ENCODE assay signal across 12 cellular contexts in genomic region chr5:78587775-78588291, GRCh38.
DNase-seq lines count a peak whose midpoint lies in the region; ATAC-seq and TF ChIP-seq lines count a peak whose summit lies in the region.
"Had no signal": no experiment of that assay in that cellular context is flagged by ENCODE, and none has a peak within 500 bp of the region (broad histone marks: within the 10 kb centered on the region; RNA-seq: fewer than 3 reads in every experiment).

No MANE protein-coding gene starts in this region.

- peaks cover 24% of the 10 kb centered on the region for H3K36me3 ChIP-seq in RWPE2 (ENCODE audit: low read depth)
- H3K36me3 ChIP-seq in rectal smooth muscle tissue (ENCODE audit: control insufficient read depth, insufficient read depth, low read length): peaks cover 5% of the 10 kb centered on the region
- H3K36me3 ChIP-seq: upper lobe of left lung had no signal

- no peaks in the 10 kb centered on the region for H3K9me3 ChIP-seq in RWPE2 (ENCODE audit: severe bottlenecking)
- H3K9me3 ChIP-seq: upper lobe of left lung had no signal

- no peak overlapping the region for H3K4me3 ChIP-seq in RWPE2 (ENCODE audit: severe bottlenecking)
- H3K4me3 ChIP-seq in rectal smooth muscle tissue (ENCODE audit: low read length): no peak overlapping the region
- H3K4me3 ChIP-seq: SJCRH30, upper lobe of left lung had no signal

- H3K27ac ChIP-seq in RWPE2 (ENCODE audit: poor library complexity, severe bottlenecking) (peak overlapping the region; percentile 88), rectal smooth muscle tissue (ENCODE audit: low read depth, low read length) (peak overlapping the region; percentile 10)
- H3K27ac ChIP-seq: SJCRH30 had no signal

- H3K9ac ChIP-seq in rectal smooth muscle tissue (ENCODE audit: low read length): no peak overlapping the region

- DNase-seq in EH (ENCODE audit: low read depth) (peak; percentile 78), RWPE2 (ENCODE audit: low spot score) (no peak), fibroblast of peridontal ligament (ENCODE audit: extremely low read depth) (peak; percentile 79), DMS79 (lab: John Stamatoyannopoulos, UW) (no peak), AG08395 (ENCODE audit: low spot score) (no peak)
- DNase-seq in activated CD8-positive, alpha-beta memory T cell treated with anti-CD3 and anti-CD28 coated beads for 24 hours: no peak
- DNase-seq: naive B cell; stimulated activated CD4-positive, alpha-beta T cell treated with anti-CD3 and anti-CD28 coated beads, Interleukin-4, amount 100 ng/mL, for 1 hour had no signal

- ATAC-seq in RWPE2 (ENCODE audit: low read depth) (no peak), HG02763 (IDR thresholded peaks at IDR 0.05; ENCODE audit: unreplicated experiment) (no peak)

- TF ChIP-seq CTCF in RWPE2 (IDR thresholded peaks at IDR 0.05; ENCODE audit: poor library complexity, severe bottlenecking): no peak

- no peaks in the 10 kb centered on the region for H3K27me3 ChIP-seq in RWPE2 (ENCODE audit: insufficient read depth, poor library complexity, severe bottlenecking)
- no peaks in the 10 kb centered on the region for H3K27me3 ChIP-seq in rectal smooth muscle tissue (ENCODE audit: control insufficient read depth, insufficient read depth, low read length)
- H3K27me3 ChIP-seq: SJCRH30, upper lobe of left lung had no signal

- H3K4me1 ChIP-seq in RWPE2 (ENCODE audit: insufficient read depth, poor library complexity, severe bottlenecking) (peaks cover 52% of the 10 kb centered on the region), rectal smooth muscle tissue (ENCODE audit: control insufficient read depth, insufficient read depth, low read length) (peaks cover 31% of the 10 kb centered on the region)

Comparison
In these comparisons a context has a peak if more than half of its experiments do, and no peak if none do; other contexts are left out.
1. DNase-seq: peak in EH (single experiment) and fibroblast of peridontal ligament (single experiment); none in RWPE2 (single experiment), activated CD8-positive, alpha-beta memory T cell treated with anti-CD3 and anti-CD28 coated beads for 24 hours (single experiment), DMS79 (single experiment) and AG08395 (single experiment).